Comparison of ENCODE assay signal across 19 cellular contexts in genomic region chr3:60073228-60073627, GRCh38.
A peak's percentile ranks its signal among the peaks of the same experiment; 100 is the strongest.
DNase-seq lines count a peak whose midpoint lies in the region; ATAC-seq and TF ChIP-seq lines count a peak whose summit lies in the region.
"Had no signal": no experiment of that assay in that cellular context is flagged by ENCODE, and none has a peak within 500 bp of the region (broad histone marks: within the 10 kb centered on the region; RNA-seq: fewer than 3 reads in every experiment).

No MANE protein-coding gene starts in this region.

- H3K36me3 Mint-ChIP-seq in T-helper 1 cell treated with Interleukin-12 subunit alpha and Interleukin-12 subunit beta and Interleukin-4 antibody, amounts not matched to agents 30 μg/mL and 1 μg/mL, for 36 hours (ENCODE audit: low read depth), result peaks cover 39% of the 10 kb centered on the region
- peaks cover 11% of the 10 kb centered on the region for H3K36me3 Mint-ChIP-seq in activated T-cell treated with anti-CD3 and anti-CD28 coated beads, Interleukin-2, amount 50 U/mL, for 4 hours (ENCODE audit: insufficient read depth)
- H3K36me3 Mint-ChIP-seq in CD8-positive, alpha-beta memory T cell, result peaks cover 0 to 19% (median 1%) of the 10 kb centered on the region in 3 donors
- no peaks in the 10 kb centered on the region for H3K36me3 Mint-ChIP-seq in endodermal cell (ENCODE audit: low read depth)

- CTCF ChIA-PET in CD8-positive, alpha-beta memory T cell (lab: Charles Lee), result no interaction called here

- peak overlapping the region; percentile 2 for H3K27ac Mint-ChIP-seq in T-helper 1 cell treated with Interleukin-12 subunit alpha and Interleukin-12 subunit beta and Interleukin-4 antibody, amounts not matched to agents 30 μg/mL and 1 μg/mL, for 36 hours
- H3K27ac Mint-ChIP-seq in CD8-positive, alpha-beta memory T cell, result peak overlapping the region in 1 of 8 donors; percentile 4
- H3K27ac Mint-ChIP-seq in endodermal cell, result no peak overlapping the region

- peak overlapping the region; percentile 8 for H3K4me3 ChIP-seq in CD8-positive, alpha-beta memory T cell (ENCODE audit: low read length)
- H3K4me3 ChIP-seq in endodermal cell (ENCODE audit: low read length), result peak overlapping the region; percentile 32
- H3K4me3 ChIP-seq: GM23248 had no signal

- H3K4me1 Mint-ChIP-seq in T-helper 1 cell treated with Interleukin-12 subunit alpha and Interleukin-12 subunit beta and Interleukin-4 antibody, amounts not matched to agents 30 μg/mL and 1 μg/mL, for 36 hours (ENCODE audit: low read depth), result peaks cover 47% of the 10 kb centered on the region
- peaks cover 58% of the 10 kb centered on the region for H3K4me1 Mint-ChIP-seq in activated T-cell treated with anti-CD3 and anti-CD28 coated beads, Interleukin-2, amount 50 U/mL, for 4 hours (ENCODE audit: low read depth)
- H3K4me1 Mint-ChIP-seq in CD8-positive, alpha-beta memory T cell, result peaks cover 0 to 5% (median 0%) of the 10 kb centered on the region in 3 donors
- peaks cover 28% of the 10 kb centered on the region for H3K4me1 Mint-ChIP-seq in endodermal cell

- POLR2A ChIA-PET in CD8-positive, alpha-beta memory T cell (lab: Charles Lee), result no interaction called here

- peaks cover 9% of the 10 kb centered on the region for H3K9me3 Mint-ChIP-seq in T-helper 1 cell treated with Interleukin-12 subunit alpha and Interleukin-12 subunit beta and Interleukin-4 antibody, amounts not matched to agents 30 μg/mL and 1 μg/mL, for 36 hours
- H3K9me3 Mint-ChIP-seq in activated T-cell treated with anti-CD3 and anti-CD28 coated beads, Interleukin-2, amount 50 U/mL, for 4 hours, result no peaks in the 10 kb centered on the region
- peaks cover 0 to 3% (median 1%) of the 10 kb centered on the region in 5 donors for H3K9me3 Mint-ChIP-seq in CD8-positive, alpha-beta memory T cell
- peaks cover 11% of the 10 kb centered on the region for H3K9me3 Mint-ChIP-seq in endodermal cell

- no peaks in the 10 kb centered on the region for H3K27me3 ChIP-seq in CD8-positive, alpha-beta memory T cell (ENCODE audit: insufficient read depth, low read length, poor library complexity, severe bottlenecking)
- H3K27me3 ChIP-seq in endodermal cell (ENCODE audit: control insufficient read depth, insufficient read depth, low read length, poor library complexity, severe bottlenecking), result no peaks in the 10 kb centered on the region

- H3K9me3 ChIP-seq in CD8-positive, alpha-beta memory T cell (ENCODE audit: low read length), result peaks cover 6% of the 10 kb centered on the region
- peaks cover 4% of the 10 kb centered on the region for H3K9me3 ChIP-seq in endodermal cell (ENCODE audit: control insufficient read depth, low read length)

- peaks cover 28% of the 10 kb centered on the region for H3K4me1 ChIP-seq in CD8-positive, alpha-beta memory T cell (ENCODE audit: insufficient read depth, low read length)
- peaks cover 13% of the 10 kb centered on the region for H3K4me1 ChIP-seq in endodermal cell (ENCODE audit: control insufficient read depth, insufficient read depth, low read length)

- H3K27me3 Mint-ChIP-seq in T-helper 1 cell treated with Interleukin-12 subunit alpha and Interleukin-12 subunit beta and Interleukin-4 antibody, amounts not matched to agents 30 μg/mL and 1 μg/mL, for 36 hours (ENCODE audit: low read depth), result no peaks in the 10 kb centered on the region
- no peaks in the 10 kb centered on the region for H3K27me3 Mint-ChIP-seq in activated T-cell treated with anti-CD3 and anti-CD28 coated beads, Interleukin-2, amount 50 U/mL, for 4 hours (ENCODE audit: low read depth)
- H3K27me3 Mint-ChIP-seq in CD8-positive, alpha-beta memory T cell, result no peaks in the 10 kb centered on the region
- H3K27me3 Mint-ChIP-seq in endodermal cell (ENCODE audit: insufficient read depth), result peaks cover 32% of the 10 kb centered on the region

- H3K36me3 ChIP-seq in CD8-positive, alpha-beta memory T cell (ENCODE audit: insufficient read depth, low read length), result no peaks in the 10 kb centered on the region
- no peaks in the 10 kb centered on the region for H3K36me3 ChIP-seq in endodermal cell (ENCODE audit: control insufficient read depth, insufficient read depth, low read length)

- TF ChIP-seq CTCF in endodermal cell (conservative IDR thresholded peaks at IDR 0.05), result no peak

- WGBS in endodermal cell (ENCODE audit: insufficient coverage in 1 of 2, insufficient read length in 1 of 2), 2 experiments, result 93 to 96% methylated on average over 3 to 4 of the region's 4 CpGs

- peak overlapping the region; percentile 15 for H3K4me3 Mint-ChIP-seq in T-helper 1 cell treated with Interleukin-12 subunit alpha and Interleukin-12 subunit beta and Interleukin-4 antibody, amounts not matched to agents 30 μg/mL and 1 μg/mL, for 36 hours
- H3K4me3 Mint-ChIP-seq in activated T-cell treated with anti-CD3 and anti-CD28 coated beads, Interleukin-2, amount 50 U/mL, for 4 hours, result peak overlapping the region; percentile 73
- H3K4me3 Mint-ChIP-seq in CD8-positive, alpha-beta memory T cell, result no peak overlapping the region
- no peak overlapping the region for H3K4me3 Mint-ChIP-seq in endodermal cell

- no peak overlapping the region for H3K27ac ChIP-seq in CD8-positive, alpha-beta memory T cell (ENCODE audit: low read depth, low read length)
- H3K27ac ChIP-seq in endodermal cell (ENCODE audit: low read depth, low read length), result no peak overlapping the region
- H3K27ac ChIP-seq: 22Rv1, GM23248 had no signal

- ATAC-seq in activated T-cell treated with anti-CD3 and anti-CD28 coated beads, Interleukin-2, amount 50 U/mL, for 4 hours, result peak; percentile 76 to 80
- no peak for ATAC-seq in HG02938 (IDR thresholded peaks at IDR 0.05; ENCODE audit: unreplicated experiment)
- ATAC-seq in HG02798 (IDR thresholded peaks at IDR 0.05; ENCODE audit: poor library complexity, unreplicated experiment), result no peak

- DNase-seq in T-helper 1 cell (no peak), endodermal cell (no peak)
- DNase-seq in activated T-cell treated with anti-CD3 and anti-CD28 coated beads, Interleukin-2, amount 50 U/mL, for 4 hours, result no peak
- no peak for DNase-seq in activated T-cell treated with anti-CD3 and anti-CD28 coated beads, Interleukin-2, amount 50 U/mL, for 1 hour
- DNase-seq in CD8-positive, alpha-beta memory T cell, result no peak
- DNase-seq: DMS53, GM23248, HCEC 1CT, IMR-90, Karpas-422, NCI-H1417 treated with DMSO at 0.1 percent for 48 hours, NCI-H187 treated with DMSO at 0.1 percent for 48 hours, NCI-H2227 treated with DMSO at 0.1 percent for 48 hours, NCI-H524, SHP77 had no signal

- no peak overlapping the region for H3K9ac ChIP-seq in endodermal cell (ENCODE audit: extremely low read depth, low read length, poor library complexity, severe bottlenecking)
- H3K9ac ChIP-seq: GM23248 had no signal

Comparison
In these comparisons a context has a peak if more than half of its experiments do, and no peak if none do; other contexts are left out.
1. H3K4me3 Mint-ChIP-seq: peak in T-helper 1 cell treated with Interleukin-12 subunit alpha and Interleukin-12 subunit beta and Interleukin-4 antibody, amounts not matched to agents 30 μg/mL and 1 μg/mL, for 36 hours (single experiment) and activated T-cell treated with anti-CD3 and anti-CD28 coated beads, Interleukin-2, amount 50 U/mL, for 4 hours (single experiment); none in CD8-positive, alpha-beta memory T cell (0 of 7) and endodermal cell (single experiment).
2. ATAC-seq: peak in activated T-cell treated with anti-CD3 and anti-CD28 coated beads, Interleukin-2, amount 50 U/mL, for 4 hours (2 of 2); none in HG02938 (single experiment) and HG02798 (single experiment).